9 cellular contexts compared by ENCODE assay signal in genomic region chr14:103014466-103015319, GRCh38. TPM values are rescaled to one million over a fixed set of nuclear protein-coding genes. Genes with fewer than 3 reads are reported as not detected.
DNase-seq lines count a peak whose midpoint lies in the region; ATAC-seq, FAIRE-seq and TF ChIP-seq lines count a peak whose summit lies in the region.
"Had no signal": no experiment of that assay in that cellular context is flagged by ENCODE, and none has a peak within 500 bp of the region (broad histone marks: within the 10 kb centered on the region; RNA-seq: fewer than 3 reads in every experiment).

No MANE protein-coding gene starts in this region.

- peaks cover 2% of the 10 kb centered on the region for H3K27me3 Mint-ChIP-seq in neural progenitor cell (ENCODE audit: insufficient read depth, low read depth)

- TF ChIP-seq POLR2A in adrenal gland (IDR thresholded peaks at IDR 0.05) = no peak

- TF ChIP-seq CTCF in bronchial epithelial cell (IDR thresholded peaks at IDR 0.05; ENCODE audit: insufficient read depth, low read length, severe bottlenecking) (no peak), neural progenitor cell (IDR thresholded peaks at IDR 0.05) (no peak), adrenal gland (IDR thresholded peaks at IDR 0.05) (no peak)

- peak overlapping the region; percentile 68 for H3K4me3 Mint-ChIP-seq in neural progenitor cell

- H3K9me3 Mint-ChIP-seq in neural progenitor cell = peaks cover 3% of the 10 kb centered on the region

- no peaks in the 10 kb centered on the region for H3K9me3 ChIP-seq in neural progenitor cell (ENCODE audit: low read depth)
- no peaks in the 10 kb centered on the region for H3K9me3 ChIP-seq in adrenal gland (replicated peaks in 1 of 3)
- H3K9me3 ChIP-seq: neutrophil had no signal

- H3K27me3 ChIP-seq in bronchial epithelial cell (ENCODE audit: control insufficient read depth, insufficient read depth, low read length) (no peaks in the 10 kb centered on the region), neural progenitor cell (no peaks in the 10 kb centered on the region), adrenal gland (no peaks in the 10 kb centered on the region)

- H3K4me3 ChIP-seq in bronchial epithelial cell (ENCODE audit: low read depth, low read length) (no peak overlapping the region), neural progenitor cell (peak overlapping the region; percentile 0), adrenal gland (no peak overlapping the region)

- peaks cover 17% of the 10 kb centered on the region for H3K36me3 Mint-ChIP-seq in neural progenitor cell

- H3K27ac ChIP-seq in neural progenitor cell (peak overlapping the region; percentile 67), adrenal gland (peak overlapping the region in 2 of 5 donors; percentile 1 to 54)
- H3K27ac ChIP-seq: neutrophil had no signal

- peak overlapping the region; percentile 64 for H3K27ac Mint-ChIP-seq in neural progenitor cell

- H3K79me2 ChIP-seq in neural progenitor cell (ENCODE audit: low read depth) = peaks cover 78% of the 10 kb centered on the region

- H3K36me3 ChIP-seq in bronchial epithelial cell (ENCODE audit: control insufficient read depth, insufficient read depth, low read length) (peaks cover 10% of the 10 kb centered on the region), neural progenitor cell (no peaks in the 10 kb centered on the region), adrenal gland (replicated peaks in 1 of 2) (peaks cover 0 to 9% of the 10 kb centered on the region in 2 donors)
- H3K36me3 ChIP-seq: neutrophil had no signal

- peaks cover 15% of the 10 kb centered on the region for H3F3A ChIP-seq in neural progenitor cell (ENCODE audit: low read depth)

- no peak overlapping the region for H3K9ac ChIP-seq in neural progenitor cell

- peaks cover 3% of the 10 kb centered on the region for H4K20me1 ChIP-seq in neural progenitor cell (ENCODE audit: low read depth)

- peaks cover 24% of the 10 kb centered on the region for H3K4me1 Mint-ChIP-seq in neural progenitor cell

- H2AFZ ChIP-seq in neural progenitor cell (replicated peaks) = no peak overlapping the region

- H3K4me2 ChIP-seq in neural progenitor cell = peak overlapping the region; percentile 55

- DNase-seq in GM03348 (ENCODE audit: low spot score) (peak; percentile 79), NCI-H2081 treated with DMSO at 0.1 percent for 48 hours (lab: John Stamatoyannopoulos, UW) (peak; percentile 35), bronchial epithelial cell (ENCODE audit: low read depth) (peak; percentile 55), neural progenitor cell (ENCODE audit: low spot score) (peak; percentile 70), SK-N-DZ (ENCODE audit: low spot score) (no peak), adrenal gland (no peak), NCI-H1694 treated with DMSO at 0.1 percent for 48 hours (lab: John Stamatoyannopoulos, UW) (no peak)

- no peak for FAIRE-seq in bronchial epithelial cell (lab: Jason Lieb, UNC)

- 47 to 54% (median 51%) methylated on average over 12 of the region's 12 CpGs for WGBS in adrenal gland, 4 donors

- intact Hi-C loops in adrenal gland (cut with DNase I) = no loop called here

- no peak for ATAC-seq in HG03442 (IDR thresholded peaks at IDR 0.05; ENCODE audit: unreplicated experiment)

- H3K4me1 ChIP-seq in neural progenitor cell = peaks cover 16% of the 10 kb centered on the region
- H3K4me1 ChIP-seq in adrenal gland (replicated peaks in 1 of 2) = peaks cover 6 to 57% of the 10 kb centered on the region in 2 donors

RNA-seq across cellular contexts. Expression of gene CDC42BPB, which starts 42.7 kb away (rescaled TPM):
- 55.0 and 85.6 TPM in 2 replicates for total RNA-seq in bronchial epithelial cell
- 48.2 and 78.7 TPM in 2 replicates for total RNA-seq in neural progenitor cell (ENCODE audit: low replicate concordance)
- polyA plus RNA-seq in SK-N-DZ (2014; cell fraction: cytosol; rRNA removed) = 21.7 and 24.8 TPM in 2 replicates
- polyA plus RNA-seq in SK-N-DZ (2014; cell fraction: nucleus; rRNA removed) = 31.2 and 51.5 TPM in 2 replicates
- 100 to 1,000 TPM in 1 of 8 donors, 10 to 100 TPM in 7; 71.2 to 108 (median 79.7) TPM for total RNA-seq in adrenal gland
- 10 to 100 TPM; 41.1 to 64.4 (median 49.9) TPM for polyA plus RNA-seq in adrenal gland

Comparison
In these comparisons a context has a peak if more than half of its experiments do, and no peak if none do; other contexts are left out.
1. DNase-seq: peak in GM03348 (single experiment), NCI-H2081 treated with DMSO at 0.1 percent for 48 hours (single experiment), bronchial epithelial cell (single experiment) and neural progenitor cell (single experiment); none in SK-N-DZ (single experiment), adrenal gland (0 of 7) and NCI-H1694 treated with DMSO at 0.1 percent for 48 hours (single experiment).